Comparison of ENCODE assay signal across 8 cellular contexts in the genomic region with DNA sequence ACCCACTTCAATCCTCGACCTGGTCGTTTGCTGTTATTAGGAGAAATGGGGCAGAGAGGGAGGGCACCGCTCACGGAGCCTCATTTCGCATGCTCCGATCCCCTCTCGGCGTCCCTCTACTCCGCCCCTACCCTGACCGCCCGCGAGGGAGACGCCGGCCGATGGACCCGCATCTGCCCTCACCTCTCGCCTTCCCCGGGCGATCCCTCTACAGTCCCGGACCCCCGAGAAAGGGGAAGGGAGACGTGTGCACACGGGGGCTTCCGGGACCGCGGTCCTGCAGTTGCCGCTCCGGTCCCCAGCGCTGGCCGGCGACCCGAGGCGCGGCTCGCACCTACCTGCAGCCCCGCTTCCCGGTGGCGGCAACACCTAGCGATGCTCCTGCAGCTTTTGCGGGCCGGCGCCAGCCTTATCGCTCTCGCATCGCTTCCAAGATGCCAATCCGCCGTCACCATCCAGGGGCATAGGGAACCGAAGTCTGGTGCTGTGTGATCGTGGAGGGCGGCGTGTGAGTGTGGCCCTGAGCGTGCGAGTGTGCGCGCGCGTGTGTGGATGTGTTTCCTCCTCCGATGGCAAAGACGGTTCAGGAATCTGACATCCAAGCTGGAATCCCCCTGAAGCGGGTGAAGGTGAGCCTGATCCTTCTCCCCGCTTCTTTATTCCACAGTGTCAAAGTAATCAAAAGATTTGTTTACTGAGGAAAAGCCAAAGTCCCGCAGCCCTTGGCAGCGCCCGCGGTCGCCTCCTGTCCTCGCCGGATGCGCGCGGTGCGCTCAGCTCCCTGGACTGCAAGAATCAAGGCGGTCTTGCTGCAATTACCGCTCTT.
DNase-seq lines count a peak whose midpoint lies in the region; ATAC-seq and TF ChIP-seq lines count a peak whose summit lies in the region.

No MANE protein-coding gene starts in this region.

- DNase-seq in CD1c-positive myeloid dendritic cell (ENCODE audit: extremely low spot score) (peak; percentile 26), neural progenitor cell (ENCODE audit: low spot score) (peak; percentile 57), KG1 (lab: John Stamatoyannopoulos, UW) (no peak)
- peak; percentile 34 for DNase-seq in activated CD4-positive, alpha-beta T cell treated with anti-CD3 and anti-CD28 coated beads for 48 hours

- ATAC-seq in GM19023 (IDR thresholded peaks at IDR 0.05; ENCODE audit: unreplicated experiment) (no peak), GM19467 (IDR thresholded peaks at IDR 0.05; ENCODE audit: unreplicated experiment) (no peak), HG03378 (IDR thresholded peaks at IDR 0.05; ENCODE audit: unreplicated experiment) (no peak)

- H3K36me3 ChIP-seq in esophagus (ENCODE audit: control insufficient read depth in 2 of 2, insufficient read depth in 2 of 2, low read length in 1 of 2) (no peaks in the 10 kb centered on the region), neural progenitor cell (no peaks in the 10 kb centered on the region)

- H3K4me3 Mint-ChIP-seq in neural progenitor cell: peak overlapping the region; percentile 86

- H3K9me3 Mint-ChIP-seq in neural progenitor cell: no peaks in the 10 kb centered on the region

- H3K27ac ChIP-seq in esophagus (ENCODE audit: low read depth in 2 of 2, low read length in 1 of 2): no peak overlapping the region
- H3K27ac ChIP-seq in neural progenitor cell: no peak overlapping the region

- no peak for TF ChIP-seq CTCF in neural progenitor cell (IDR thresholded peaks at IDR 0.05)

- H4K20me1 ChIP-seq in neural progenitor cell (ENCODE audit: low read depth): no peaks in the 10 kb centered on the region

- peaks cover 18% of the 10 kb centered on the region for H3K27me3 Mint-ChIP-seq in neural progenitor cell (ENCODE audit: insufficient read depth, low read depth)

- H3K9me3 ChIP-seq in esophagus (ENCODE audit: control insufficient read depth in 2 of 2, insufficient read depth in 1 of 2, low read depth in 1 of 2, low read length in 1 of 2): peaks cover 0 to 4% of the 10 kb centered on the region in 2 donors
- no peaks in the 10 kb centered on the region for H3K9me3 ChIP-seq in neural progenitor cell (ENCODE audit: low read depth)

- peaks cover 9% of the 10 kb centered on the region for H3F3A ChIP-seq in neural progenitor cell (ENCODE audit: low read depth)

- H3K4me1 Mint-ChIP-seq in neural progenitor cell: peaks cover 9% of the 10 kb centered on the region

- H3K4me1 ChIP-seq in esophagus (ENCODE audit: control insufficient read depth in 2 of 2, insufficient read depth in 2 of 2, low read length in 1 of 2) (peaks cover 9 to 15% of the 10 kb centered on the region in 2 donors), neural progenitor cell (peaks cover 13% of the 10 kb centered on the region)

- H3K27ac Mint-ChIP-seq in neural progenitor cell: no peak overlapping the region

- H3K4me3 ChIP-seq in esophagus (ENCODE audit: low read depth in 1 of 2, low read length in 2 of 2): peak overlapping the region; percentile 20 to 30
- peak overlapping the region; percentile 65 for H3K4me3 ChIP-seq in neural progenitor cell

- H3K36me3 Mint-ChIP-seq in neural progenitor cell: no peaks in the 10 kb centered on the region

- H3K27me3 ChIP-seq in esophagus (ENCODE audit: control insufficient read depth in 1 of 2, insufficient read depth in 2 of 2, low read length in 2 of 2) (peaks cover 8 to 9% of the 10 kb centered on the region in 2 donors), neural progenitor cell (peaks cover 55% of the 10 kb centered on the region)

- H3K79me2 ChIP-seq in neural progenitor cell (ENCODE audit: low read depth): no peaks in the 10 kb centered on the region

- H2AFZ ChIP-seq in neural progenitor cell (replicated peaks): peak overlapping the region; percentile 96

- WGBS in esophagus, 2 donors: 6% methylated on average over 68 to 74 of the region's 74 CpGs

- H3K4me2 ChIP-seq in neural progenitor cell: peak overlapping the region; percentile 88

- H3K9ac ChIP-seq in neural progenitor cell: no peak overlapping the region
